ENCODE assay signal across 22 cellular contexts in the genomic region with DNA sequence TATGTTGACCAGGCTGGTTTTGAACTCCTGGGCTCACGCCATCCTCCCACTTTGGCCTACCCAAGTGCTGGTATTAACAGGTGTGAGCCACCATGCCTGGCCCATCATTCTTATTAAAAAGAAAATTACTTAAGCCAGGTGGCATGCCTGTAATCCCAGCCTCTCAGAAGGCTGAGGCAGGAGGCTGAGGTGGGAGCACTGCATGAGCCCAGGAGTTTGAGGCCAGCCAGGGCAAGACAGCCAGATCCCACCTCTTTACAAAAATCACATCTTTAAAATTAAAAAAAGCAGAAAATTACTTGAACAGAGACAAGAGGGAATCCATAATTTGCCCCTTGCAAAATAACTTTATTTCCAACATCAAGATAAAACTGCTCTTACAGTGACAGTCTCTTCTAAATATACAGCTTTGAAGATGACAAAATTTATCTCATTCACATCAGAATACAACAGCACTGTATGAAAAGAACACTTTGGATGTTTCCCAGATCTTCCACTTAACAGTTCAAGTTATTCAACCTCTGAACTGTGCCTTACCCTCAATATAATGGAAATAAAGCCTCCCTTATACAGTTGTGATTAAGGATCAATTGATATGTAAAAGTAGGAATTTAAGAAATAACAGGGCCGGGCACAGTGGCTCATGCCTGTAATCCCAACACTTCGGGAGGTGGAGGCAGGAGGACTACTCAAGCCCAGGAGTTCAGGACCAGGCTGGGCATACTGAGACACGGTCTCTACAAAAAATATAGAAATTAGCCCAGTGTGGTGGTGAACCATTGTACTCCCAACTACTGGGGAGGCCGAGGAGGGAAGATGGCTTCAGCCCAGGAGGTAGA. TPM values are rescaled to one million over a fixed set of nuclear protein-coding genes. Genes with fewer than 3 reads are reported as not detected.
DNase-seq lines count a peak whose midpoint lies in the region; ATAC-seq, FAIRE-seq and TF ChIP-seq lines count a peak whose summit lies in the region.
"Had no signal": no experiment of that assay in that cellular context is flagged by ENCODE, and none has a peak within 500 bp of the region (broad histone marks: within the 10 kb centered on the region; RNA-seq: fewer than 3 reads in every experiment).

No MANE protein-coding gene starts in this region.

- WGBS in GM12878 (ENCODE audit: insufficient coverage, insufficient replicate concordance, low lambda C conversion rate, missing lambda C conversion rate), result 89% methylated on average over 5 of the region's 5 CpGs
- no CpG with 5 or more reads among the region's 5 CpGs for WGBS in trophoblast cell (ENCODE audit: extremely low coverage, insufficient coverage, insufficient read length)

- no peak for TF ChIP-seq EP300 in GM12878 (IDR thresholded peaks at IDR 0.05; ENCODE audit: borderline replicate concordance in 1 of 2, control insufficient read depth in 1 of 2, low read depth in 2 of 2, low read length in 2 of 2)

- peak overlapping the region; percentile 6 for H3K4ac ChIP-seq in trophoblast cell (ENCODE audit: low read depth, low read length)

- H3K9ac ChIP-seq in DND-41 (ENCODE audit: low read depth, low read length) (no peak overlapping the region), GM12878 (ENCODE audit: control insufficient read depth, insufficient read depth, low read length) (no peak overlapping the region), trophoblast cell (ENCODE audit: low read length) (no peak overlapping the region)

- no peak for TF ChIP-seq RAD21 in GM12878 (IDR thresholded peaks at IDR 0.05; ENCODE audit: insufficient read depth, low read depth, low read length)

- no peak for FAIRE-seq in GM12878 (lab: Jason Lieb, UNC)

- no peak for TF ChIP-seq CTCF in DND-41 (IDR thresholded peaks at IDR 0.05; ENCODE audit: borderline replicate concordance, extremely low read depth, low read length, poor library complexity, severe bottlenecking)
- TF ChIP-seq CTCF in LNCaP clone FGC (IDR thresholded peaks at IDR 0.05; ENCODE audit: control insufficient read depth, extremely low read depth, insufficient read depth), result no peak
- no peak for TF ChIP-seq CTCF in GM12878 (IDR thresholded peaks at IDR 0.05 in 2 of 3, conservative IDR thresholded peaks at IDR 0.05 in 1 of 3; ENCODE audit: control insufficient read depth in 2 of 3, extremely low read depth in 1 of 3, insufficient read depth in 1 of 3, low read depth in 3 of 3, low read length in 3 of 3)
- no peak for TF ChIP-seq CTCF in left lung (IDR thresholded peaks at IDR 0.05)

- peaks cover 70% of the 10 kb centered on the region for H4K20me1 ChIP-seq in DND-41 (ENCODE audit: insufficient read depth, low read length)
- H4K20me1 ChIP-seq in GM12878 (ENCODE audit: control insufficient read depth, insufficient read depth), result no peaks in the 10 kb centered on the region; the same call in 1 of the 2 replicates

- H2AK5ac ChIP-seq in trophoblast cell (ENCODE audit: low read length), result no peak overlapping the region

- H3K4me2 ChIP-seq in DND-41 (ENCODE audit: insufficient read depth, low read length) (peak overlapping the region; percentile 43; the same call in 1 of the 2 replicates), GM12878 (ENCODE audit: control insufficient read depth, insufficient read depth) (no peak overlapping the region), trophoblast cell (ENCODE audit: low read length) (no peak overlapping the region)
- H3K4me2 ChIP-seq: PC-9 had no signal

- no peak overlapping the region for H2BK5ac ChIP-seq in trophoblast cell (ENCODE audit: low read depth, low read length, poor library complexity)

- no peak overlapping the region for H2BK12ac ChIP-seq in trophoblast cell (ENCODE audit: low read length)

- H3K27me3 ChIP-seq in DND-41 (ENCODE audit: insufficient read depth, low read length, poor library complexity) (no peaks in the 10 kb centered on the region), GM12878 (replicated peaks in 1 of 2; ENCODE audit: control insufficient read depth in 2 of 2, insufficient read depth in 2 of 2, low read length in 1 of 2) (no peaks in the 10 kb centered on the region), trophoblast cell (ENCODE audit: insufficient read depth, low read length) (no peaks in the 10 kb centered on the region), left lung (no peaks in the 10 kb centered on the region)

- H3K79me2 ChIP-seq in DND-41 (ENCODE audit: insufficient read depth, low read length) (peaks cover 98% of the 10 kb centered on the region), GM12878 (ENCODE audit: control insufficient read depth, insufficient read depth, low read length) (peaks cover 81% of the 10 kb centered on the region), trophoblast cell (ENCODE audit: control insufficient read depth, insufficient read depth, low read length, poor library complexity) (peaks cover 10% of the 10 kb centered on the region)

- no peak overlapping the region for H4K91ac ChIP-seq in trophoblast cell (ENCODE audit: low read depth, low read length)

- no peak overlapping the region for H3K14ac ChIP-seq in trophoblast cell (ENCODE audit: low read length)

- H3K79me1 ChIP-seq in trophoblast cell (ENCODE audit: low read length), result no peaks in the 10 kb centered on the region

- no peak overlapping the region for H3K23ac ChIP-seq in trophoblast cell (ENCODE audit: low read length)

- no peak overlapping the region for H3K27ac ChIP-seq in DND-41 (ENCODE audit: low read length)
- H3K27ac ChIP-seq in GM12878 (ENCODE audit: control insufficient read depth, insufficient read depth), result no peak overlapping the region
- no peak overlapping the region for H3K27ac ChIP-seq in trophoblast cell (ENCODE audit: low read depth, low read length)
- H3K27ac ChIP-seq in left lung, result no peak overlapping the region
- H3K27ac ChIP-seq: PC-9, RWPE1, SK-N-MC had no signal

- BruUV-seq in GM12878 (replicated peaks; lab: Mats Ljungman, UMichigan), result no TSS peak

- H3K4me3 ChIP-seq in DND-41 (ENCODE audit: low read depth in 1 of 2, low read length in 2 of 2) (no peak overlapping the region), LNCaP clone FGC (ENCODE audit: low read depth, low read length) (0 out of 2 replicates have a peak overlapping the region, but pooled peaks have one; percentile 14), GM12878 (no peak overlapping the region), trophoblast cell (ENCODE audit: low read depth, low read length) (no peak overlapping the region), left lung (no peak overlapping the region)
- H3K4me3 ChIP-seq: PC-9, SK-N-MC had no signal

- no peak overlapping the region for H2BK120ac ChIP-seq in trophoblast cell (ENCODE audit: insufficient read depth, low read length, poor library complexity)

- RAD21 ChIA-PET in GM12878 (lab: Charles Lee; ENCODE audit: unreplicated experiment), result interaction anchor here (1.7 kb wide), 1 partner anchor 111 kb away, joined by 3 read pairs; no protein-coding TSS in a partner anchor

- H2AFZ ChIP-seq in DND-41 (ENCODE audit: low read depth, low read length) (no peak overlapping the region), GM12878 (ENCODE audit: control insufficient read depth, low read depth, low read length) (no peak overlapping the region), trophoblast cell (ENCODE audit: insufficient read depth, low read length, poor library complexity) (no peak overlapping the region)
- H2AFZ ChIP-seq: PC-9 had no signal

- intact Hi-C loops in GM12878 (cut with micrococcal nuclease; ENCODE audit: unreplicated experiment), result no loop called here
- intact Hi-C loops in left lung (cut with DNase I), result no loop called here

- DNase-seq in DND-41 (no peak), LNCaP clone FGC (ENCODE audit: low read depth) (no peak), GM12878 (ENCODE audit: low read depth, low spot score) (no peak), trophoblast cell (no peak), left lung (no peak), HCEC 1CT (no peak), retina (no peak)
- DNase-seq: AML-193, C1 segment of cervical spinal cord, Kasumi-1, MM.1S, NCI-H1048, NCI-H1436, NCI-H1930, NCI-H226, NCI-H510A treated with DMSO at 0.1 percent for 48 hours, NCI-H748 treated with DMSO at 0.1 percent for 48 hours, PC-9, SHP77 treated with DMSO at 0.1 percent for 48 hours had no signal

- peaks cover 78% of the 10 kb centered on the region for H3K36me3 ChIP-seq in DND-41 (ENCODE audit: insufficient read depth, low read length)
- H3K36me3 ChIP-seq in GM12878 (ENCODE audit: control insufficient read depth in 2 of 2, insufficient read depth in 2 of 2, low read length in 1 of 2), result peaks cover 2 to 17% of the 10 kb centered on the region in 2 experiments
- H3K36me3 ChIP-seq in trophoblast cell (ENCODE audit: control insufficient read depth in 1 of 2, insufficient read depth in 2 of 2, low read length in 2 of 2), result peaks cover 17 to 28% of the 10 kb centered on the region in 2 experiments
- peaks cover 0 to 31% of the 10 kb centered on the region in 2 donors for H3K36me3 ChIP-seq in left lung

- SMC1A ChIA-PET in GM12878 (lab: Charles Lee; ENCODE audit: uncharacterized antibody, unreplicated experiment), result interaction anchor here (1.3 to 1.6 kb wide), 2 partner anchors 95 to 111 kb away, joined by 3 read pairs; no protein-coding TSS in a partner anchor

- CTCF ChIA-PET in GM12878 (lab: Yijun Ruan, JAX), result no interaction called here

- POLR2A ChIA-PET in GM12878 (lab: Charles Lee), result interaction anchor here (1.1 kb wide), 1 partner anchor 23 kb away, joined by 5 read pairs; no protein-coding TSS in a partner anchor

- H3K9me3 ChIP-seq in DND-41 (ENCODE audit: insufficient read depth, low read length, severe bottlenecking) (no peaks in the 10 kb centered on the region), GM12878 (replicated peaks; ENCODE audit: control insufficient read depth, insufficient read depth, low read length) (no peaks in the 10 kb centered on the region; the same call in 2 of the 3 replicates), trophoblast cell (ENCODE audit: insufficient read depth, low read depth, low read length) (no peaks in the 10 kb centered on the region), left lung (no peaks in the 10 kb centered on the region)

- no peak overlapping the region for H3K18ac ChIP-seq in trophoblast cell (ENCODE audit: low read length)

- H3K4me1 ChIP-seq in DND-41 (ENCODE audit: insufficient read depth, low read length) (peaks cover 20% of the 10 kb centered on the region), GM12878 (ENCODE audit: control insufficient read depth, insufficient read depth, low read length) (peaks cover 4% of the 10 kb centered on the region), trophoblast cell (ENCODE audit: control insufficient read depth in 1 of 2, insufficient read depth in 2 of 2, low read length in 2 of 2) (peaks cover 4 to 5% of the 10 kb centered on the region in 2 experiments), left lung (peaks cover 0 to 66% of the 10 kb centered on the region in 2 donors)

- H4K12ac ChIP-seq in trophoblast cell (ENCODE audit: low read depth, low read length), result no peak overlapping the region

- ATAC-seq in DND-41 (ENCODE audit: insufficient read depth, low read depth) (no peak), GM12878 (0 out of 3 replicates have a peak, but pooled peaks have one; percentile 11), left lung (no peak)
- ATAC-seq: HCT116 had no signal

- in situ Hi-C loops in GM12878 (cut with MboI), result no loop called here

- H4K8ac ChIP-seq in trophoblast cell (ENCODE audit: low read depth, low read length), result no peak overlapping the region

- no peak for TF ChIP-seq POLR2A in GM12878 (IDR thresholded peaks at IDR 0.05; ENCODE audit: low read depth, low read length)

RNA-seq across cellular contexts. Expression of a gene that starts 10.3 kb away (rescaled TPM):
- 71.4 and 74.0 TPM in 2 replicates for total RNA-seq in GM12878 (2013; cell fraction: nucleolus; rRNA removed)
- 31.6 and 42.6 TPM in 2 replicates for total RNA-seq in GM12878 (2014; rRNA removed)
- 43.4 and 45.8 TPM in 2 replicates for total RNA-seq in GM12878 (2014; rRNA removed; fragmentation: Illumina TruSeq; extraction: Trizol)
- 31.2 and 31.3 TPM in 2 replicates for total RNA-seq in GM12878 (2021)
- polyA plus RNA-seq in GM12878 (2011; ENCODE audit: low read depth), result 21.1 TPM
- 25.2 and 30.3 TPM in 2 replicates for polyA plus RNA-seq in GM12878 (2011; rRNA removed)
- polyA plus RNA-seq in GM12878 (2011; cell fraction: cytosol; rRNA removed), result 9.3 and 12.5 TPM in 2 replicates
- 12.7 and 15.3 TPM in 2 replicates for polyA plus RNA-seq in GM12878 (2011; cell fraction: nucleus; rRNA removed)
- polyA plus RNA-seq in GM12878 (2012), result 23.9 and 24.0 TPM in 2 replicates
- 30.1 and 40.2 TPM in 2 replicates for polyA plus RNA-seq in GM12878 (2014; fragmentation: Illumina TruSeq; extraction: Trizol)
- 10 to 100 TPM; 15.7 to 18.5 TPM for polyA plus RNA-seq in GM12878 (2014; fragmentation: Nextera tagmentation; extraction: Ambion mirVana)
- polyA plus RNA-seq in GM12878 (2014; rRNA removed), result 18.4 and 20.3 TPM in 2 replicates
- polyA plus RNA-seq in GM12878 (2016; fragmentation: Nextera tagmentation; extraction: Ambion mirVana), result 10 to 100 TPM; 27.8 to 31.0 TPM
- polyA minus RNA-seq in GM12878 (2011; rRNA and poly(A)+ RNA removed), result 25.9 and 48.6 TPM in 2 replicates
- polyA minus RNA-seq in GM12878 (2011; cell fraction: cytosol; rRNA and poly(A)+ RNA removed), result 19.8 and 25.7 TPM in 2 replicates
- polyA minus RNA-seq in GM12878 (2011; cell fraction: nucleus; rRNA and poly(A)+ RNA removed), result 13.3 and 25.1 TPM in 2 replicates
- polyA plus RNA-seq in trophoblast cell (2013), result 32.1 and 32.8 TPM in 2 replicates
- 10 to 100 TPM; 28.2 to 35.6 TPM for total RNA-seq in left lung
